10 cellular contexts compared by ENCODE assay signal in the genomic region with DNA sequence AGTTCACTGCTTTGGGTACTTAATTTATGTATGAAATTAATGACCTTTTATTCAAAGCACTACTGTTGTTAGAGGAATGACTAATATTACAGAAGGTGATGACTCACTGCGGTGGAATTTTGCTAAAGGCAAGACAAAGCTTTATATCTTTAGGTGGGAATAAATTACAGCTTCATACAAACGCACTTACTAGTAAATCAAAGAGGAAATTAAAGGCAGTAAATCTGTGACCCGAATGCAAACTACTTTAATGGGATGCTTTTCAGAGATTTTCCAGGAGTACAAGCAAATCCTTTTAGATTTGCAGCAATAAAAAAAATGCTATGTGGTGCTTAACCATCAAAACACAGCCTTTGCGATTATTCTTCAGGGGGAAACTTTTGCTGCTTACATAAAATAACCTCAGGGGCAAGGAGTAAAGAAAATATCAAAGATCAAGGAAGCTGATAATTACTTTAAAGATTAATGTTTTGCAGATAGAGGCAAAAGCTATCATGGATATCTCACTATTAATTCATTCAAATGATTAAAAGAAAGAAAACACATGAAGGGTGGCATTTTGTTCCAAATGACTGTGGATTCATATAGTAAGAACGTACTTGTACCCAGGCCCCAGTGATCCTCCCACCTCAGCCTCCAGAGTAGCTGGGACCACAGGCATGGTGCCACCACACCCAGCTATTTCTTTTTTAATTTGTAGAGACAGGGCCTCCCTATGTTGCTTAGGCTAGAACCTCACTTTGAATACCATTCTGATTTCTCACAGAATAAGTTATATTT.
A peak's percentile ranks its signal among the peaks of the same experiment; 100 is the strongest.
DNase-seq lines count a peak whose midpoint lies in the region; ATAC-seq and TF ChIP-seq lines count a peak whose summit lies in the region.
"Had no signal": no experiment of that assay in that cellular context is flagged by ENCODE, and none has a peak within 500 bp of the region (broad histone marks: within the 10 kb centered on the region; RNA-seq: fewer than 3 reads in every experiment).

No MANE protein-coding gene starts in this region.

- H3K27me3 Mint-ChIP-seq in type B pancreatic cell (peaks cover 11% of the 10 kb centered on the region), glutamatergic neuron (ENCODE audit: unreplicated experiment) (peaks cover 4% of the 10 kb centered on the region)

- peaks cover 10% of the 10 kb centered on the region for H3K4me1 Mint-ChIP-seq in type B pancreatic cell (ENCODE audit: unreplicated experiment)
- peaks cover 2% of the 10 kb centered on the region for H3K4me1 Mint-ChIP-seq in glutamatergic neuron (ENCODE audit: low read depth, unreplicated experiment)

- H3K36me3 ChIP-seq in cardiac muscle cell (peaks cover 38% of the 10 kb centered on the region), right atrium auricular region (peaks cover 4% of the 10 kb centered on the region), adipocyte (ENCODE audit: control insufficient read depth, insufficient read depth, low read length, severe bottlenecking) (peaks cover 11% of the 10 kb centered on the region)

- H3K9ac ChIP-seq in adipocyte (ENCODE audit: low read length) = no peak overlapping the region
- H3K9ac ChIP-seq: BLaER1 had no signal

- H3K36me3 Mint-ChIP-seq in type B pancreatic cell (peaks cover 48% of the 10 kb centered on the region), glutamatergic neuron (ENCODE audit: unreplicated experiment) (peaks cover 5% of the 10 kb centered on the region)

- H3K27ac Mint-ChIP-seq in type B pancreatic cell (peak overlapping the region; percentile 67), glutamatergic neuron (ENCODE audit: unreplicated experiment) (no peak overlapping the region)

- no peak for TF ChIP-seq CTCF in cardiac muscle cell (IDR thresholded peaks at IDR 0.05; ENCODE audit: low read depth, low read length)
- no peak for TF ChIP-seq CTCF in right atrium auricular region (IDR thresholded peaks at IDR 0.05)
- TF ChIP-seq CTCF in type B pancreatic cell (conservative IDR thresholded peaks at IDR 0.05) = no peak
- TF ChIP-seq CTCF in glutamatergic neuron (IDR thresholded peaks at IDR 0.05; ENCODE audit: partially characterized antibody, unreplicated experiment) = no peak

- H3K4me3 Mint-ChIP-seq in type B pancreatic cell (no peak overlapping the region), glutamatergic neuron (ENCODE audit: unreplicated experiment) (no peak overlapping the region)

- no peaks in the 10 kb centered on the region for H3K9me3 Mint-ChIP-seq in type B pancreatic cell
- H3K9me3 Mint-ChIP-seq in glutamatergic neuron (ENCODE audit: unreplicated experiment) = peaks cover 1% of the 10 kb centered on the region

- H3K9me3 ChIP-seq in cardiac muscle cell (ENCODE audit: low read depth) = no peaks in the 10 kb centered on the region
- H3K9me3 ChIP-seq in right atrium auricular region = no peaks in the 10 kb centered on the region
- no peaks in the 10 kb centered on the region for H3K9me3 ChIP-seq in adipocyte (ENCODE audit: control insufficient read depth, low read length)
- H3K9me3 ChIP-seq: BLaER1 had no signal

- peaks cover 7% of the 10 kb centered on the region for H3K4me1 ChIP-seq in cardiac muscle cell (ENCODE audit: low read depth)
- peaks cover 0 to 22% of the 10 kb centered on the region in 2 donors for H3K4me1 ChIP-seq in right atrium auricular region
- H3K4me1 ChIP-seq in adipocyte (ENCODE audit: control insufficient read depth, insufficient read depth, low read length) = peaks cover 30% of the 10 kb centered on the region
- H3K4me1 ChIP-seq: BLaER1 had no signal

- H3K27me3 ChIP-seq in cardiac muscle cell = no peaks in the 10 kb centered on the region
- H3K27me3 ChIP-seq in right atrium auricular region = no peaks in the 10 kb centered on the region
- no peaks in the 10 kb centered on the region for H3K27me3 ChIP-seq in adipocyte (replicated peaks; ENCODE audit: control insufficient read depth, insufficient read depth, low read length)
- H3K27me3 ChIP-seq: BLaER1 had no signal

- ATAC-seq in GM21515 (IDR thresholded peaks at IDR 0.05; ENCODE audit: unreplicated experiment) = no peak

- H3K4me3 ChIP-seq in cardiac muscle cell = no peak overlapping the region
- no peak overlapping the region for H3K4me3 ChIP-seq in right atrium auricular region
- peak overlapping the region; percentile 10 for H3K4me3 ChIP-seq in adipocyte (ENCODE audit: low read length)
- H3K4me3 ChIP-seq: BLaER1 had no signal

- peak overlapping the region; percentile 62 for H3K27ac ChIP-seq in cardiac muscle cell
- H3K27ac ChIP-seq in right atrium auricular region = peak overlapping the region in 1 of 2 donors; percentile 2
- H3K27ac ChIP-seq: BLaER1 had no signal

- DNase-seq in cardiac muscle cell (ENCODE audit: low read depth in 1 of 2, low spot score in 1 of 2) = peak in 1 of 2 donors; percentile 83
- no peak for DNase-seq in right atrium auricular region (ENCODE audit: low spot score)
- DNase-seq in adipocyte (ENCODE audit: low read depth) = peak; percentile 81
- peak; percentile 17 for DNase-seq in hepatic stellate cell (ENCODE audit: low spot score)
- DNase-seq in type B pancreatic cell (ENCODE audit: extremely low spot score, unreplicated experiment) = no peak
- no peak for DNase-seq in activated T-cell treated with anti-CD3 and anti-CD28 coated beads, Interleukin-2, amount 50 U/mL, for 48 hours
- DNase-seq in glutamatergic neuron = no peak
- DNase-seq: activated naive CD4-positive, alpha-beta T cell treated with Interleukin-2 at 50 U/mL for 16 hours had no signal

Comparison
In these comparisons a context has a peak if more than half of its experiments do, and no peak if none do; other contexts are left out.
1. DNase-seq: peak in adipocyte (single experiment) and hepatic stellate cell (single experiment); none in right atrium auricular region (single experiment), type B pancreatic cell (single experiment), activated T-cell treated with anti-CD3 and anti-CD28 coated beads, Interleukin-2, amount 50 U/mL, for 48 hours (0 of 2) and glutamatergic neuron (single experiment).